ENCODE assay signal across 14 cellular contexts in genomic region chr20:1842281-1842680, GRCh38. TPM values are rescaled to one million over a fixed set of nuclear protein-coding genes. Genes with fewer than 3 reads are reported as not detected.
"Had no signal": no experiment of that assay in that cellular context is flagged by ENCODE, and none has a peak within 500 bp of the region (broad histone marks: within the 10 kb centered on the region; RNA-seq: fewer than 3 reads in every experiment).

No MANE protein-coding gene starts in this region.

- DNase-seq: activated CD4-positive, alpha-beta T cell treated with anti-CD3 and anti-CD28 coated beads for 4 hours; activated CD8-positive, alpha-beta memory T cell treated with anti-CD3 and anti-CD28 coated beads for 24 hours; activated naive CD4-positive, alpha-beta T cell treated with anti-CD3 and anti-CD28 coated beads, Interleukin-2, amount 50 U/mL, for 16 hours; erythroblast; heart left ventricle; kidney; left ventricle myocardium inferior; SHP77 treated with DMSO at 0.1 percent for 48 hours; SK-N-SH; stimulated activated CD4-positive, alpha-beta T cell treated with anti-CD3 and anti-CD28 coated beads, Interleukin-2, amount 100 ng/mL, for 48 hours; thyroid gland had no signal

- H3K4me3 Mint-ChIP-seq: activated T-helper 1 cell treated with anti-CD3 and anti-CD28 coated beads, Interleukin-12 subunit alpha, Interleukin-12 subunit beta, Interleukin-2, Interleukin-4 antibody, amounts not matched to agents 30 ng/mL and 10 ng/mL and 1 ng/mL, durations not matched to agents 14 hours and 24 hours and 36 hours; T-helper 2 cell treated with Interferon-gamma antibody and Interleukin-4, amounts not matched to agents 5 μg/mL and 100 μg/mL, for 36 hours; WTC11 had no signal

- H3K36me3 ChIP-seq: heart left ventricle, left ventricle myocardium inferior, thyroid gland had no signal

- H3K9me3 ChIP-seq: SK-N-SH, thyroid gland had no signal

- H3K4me3 ChIP-seq: heart left ventricle, left ventricle myocardium inferior, thyroid gland had no signal

- H3K9me3 Mint-ChIP-seq: T-helper 2 cell treated with Interferon-gamma antibody and Interleukin-4, amounts not matched to agents 5 μg/mL and 100 μg/mL, for 36 hours; WTC11 had no signal

- H3K4me2 ChIP-seq: SK-N-SH had no signal

- H3K36me3 Mint-ChIP-seq: WTC11 had no signal

- ATAC-seq: WTC11 had no signal

- H3K9ac ChIP-seq: SK-N-SH had no signal

- H3K27ac ChIP-seq: left ventricle myocardium inferior, thyroid gland had no signal

- H3K27me3 ChIP-seq: heart left ventricle, thyroid gland had no signal

- H3K27ac Mint-ChIP-seq: activated T-helper 1 cell treated with anti-CD3 and anti-CD28 coated beads, Interleukin-12 subunit alpha, Interleukin-12 subunit beta, Interleukin-2, Interleukin-4 antibody, amounts not matched to agents 30 ng/mL and 10 ng/mL and 1 ng/mL, durations not matched to agents 14 hours and 24 hours and 36 hours; T-helper 2 cell treated with Interferon-gamma antibody and Interleukin-4, amounts not matched to agents 5 μg/mL and 100 μg/mL, for 36 hours; WTC11 had no signal

- H3K4me1 ChIP-seq: thyroid gland had no signal

RNA-seq across cellular contexts. Expression of gene SIRPA, which starts 52.9 kb away (rescaled TPM):
- total RNA-seq: activated T-helper 1 cell treated with anti-CD3 and anti-CD28 coated beads, Interleukin-12 subunit alpha, Interleukin-12 subunit beta, Interleukin-2, Interleukin-4 antibody, amounts not matched to agents 30 ng/mL and 10 ng/mL and 1 ng/mL, durations not matched to agents 14 hours and 24 hours and 36 hours had no signal
